10 cellular contexts compared by ENCODE assay signal in the genomic region with DNA sequence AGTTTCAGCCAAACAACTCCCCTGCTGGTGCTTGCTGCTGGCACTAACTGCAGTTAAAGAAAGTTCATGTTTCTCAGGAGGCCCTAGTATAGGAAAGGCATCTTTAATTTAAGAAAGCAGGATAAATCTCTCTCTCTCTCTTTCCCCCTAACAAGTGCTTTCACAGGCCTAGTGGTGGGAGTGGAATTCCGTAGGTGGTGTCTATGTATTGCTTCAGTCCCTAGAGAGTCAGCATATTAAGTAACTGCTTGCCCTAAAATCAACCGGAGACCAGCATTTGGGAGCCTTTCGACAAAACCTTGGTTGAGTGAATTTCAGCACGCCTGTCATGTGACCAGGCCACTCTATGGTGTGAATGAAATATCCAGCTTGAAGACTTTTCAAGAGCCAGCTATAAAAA.
A peak's percentile ranks its signal among the peaks of the same experiment; 100 is the strongest.
DNase-seq lines count a peak whose midpoint lies in the region; ATAC-seq and TF ChIP-seq lines count a peak whose summit lies in the region.
"Had no signal": no experiment of that assay in that cellular context is flagged by ENCODE, and none has a peak within 500 bp of the region (broad histone marks: within the 10 kb centered on the region; RNA-seq: fewer than 3 reads in every experiment).

No MANE protein-coding gene starts in this region.

- H3K4me3 ChIP-seq in BLaER1 (no peak overlapping the region), OCI-LY7 (ENCODE audit: low read depth, low read length, poor library complexity, severe bottlenecking) (no peak overlapping the region)

- TF ChIP-seq CTCF in OCI-LY7 (conservative IDR thresholded peaks at IDR 0.05; ENCODE audit: low read length), result no peak

- POLR2A ChIA-PET in OCI-LY7 (lab: Charles Lee), result interaction anchor here (0.7 to 0.9 kb wide), 2 partner anchors 10 to 153 kb away, joined by 3 read pairs; no protein-coding TSS in a partner anchor

- intact Hi-C loops in Right ventricle myocardium superior (cut with DNase I), result no loop called here
- intact Hi-C loops in posterior vena cava (cut with DNase I), result no loop called here
- intact Hi-C loops in OCI-LY7 (cut with micrococcal nuclease; ENCODE audit: unreplicated experiment), result no loop called here

- H3K79me2 ChIP-seq in OCI-LY7 (ENCODE audit: insufficient read depth, low read depth, low read length), result no peaks in the 10 kb centered on the region

- H3K27ac ChIP-seq in BLaER1 (no peak overlapping the region), OCI-LY7 (ENCODE audit: low read depth, low read length, poor library complexity, severe bottlenecking) (no peak overlapping the region)

- H3K9me3 ChIP-seq in BLaER1, result no peaks in the 10 kb centered on the region
- H3K9me3 ChIP-seq in OCI-LY7 (ENCODE audit: low read length), result no peaks in the 10 kb centered on the region

- no peaks in the 10 kb centered on the region for H3K36me3 ChIP-seq in BLaER1
- H3K36me3 ChIP-seq in OCI-LY7 (ENCODE audit: insufficient read depth, low read length), result no peaks in the 10 kb centered on the region

- ATAC-seq in Right ventricle myocardium superior (ENCODE audit: poor library complexity), result peak; percentile 39
- no peak for ATAC-seq in GM19395 (IDR thresholded peaks at IDR 0.05; ENCODE audit: unreplicated experiment)
- no peak for ATAC-seq in HG03354 (IDR thresholded peaks at IDR 0.05; ENCODE audit: poor library complexity, severe bottlenecking, unreplicated experiment)

- in situ Hi-C loops in SK-MEL-5 (cut with HindIII; ENCODE audit: low pct_unique_long_range_greater_than_20kb, low sequenced_read_pairs), result no loop called here

- DNase-seq in SK-MEL-5 (ENCODE audit: low read depth, low spot score) (peak; percentile 16), Right ventricle myocardium superior (no peak), posterior vena cava (ENCODE audit: low spot score) (peak; percentile 60), OCI-LY7 (ENCODE audit: low spot score) (no peak)
- DNase-seq in activated CD4-positive, CD25-positive, alpha-beta regulatory T cell (lab: John Stamatoyannopoulos, UW), result no peak
- DNase-seq: activated naive CD4-positive, alpha-beta T cell; foreskin melanocyte had no signal

- H4K20me1 ChIP-seq in BLaER1 (no peaks in the 10 kb centered on the region), OCI-LY7 (ENCODE audit: insufficient read depth, low read length) (no peaks in the 10 kb centered on the region)

- H3K9ac ChIP-seq in BLaER1, result no peak overlapping the region; the same call in 1 of the 2 replicates

- CTCF ChIA-PET in OCI-LY7 (lab: Charles Lee; ENCODE audit: unreplicated experiment), result no interaction called here

- H3K4me1 ChIP-seq in BLaER1 (peaks cover 46% of the 10 kb centered on the region), OCI-LY7 (ENCODE audit: insufficient read depth, low read length, poor library complexity, severe bottlenecking) (no peaks in the 10 kb centered on the region)

- peak overlapping the region; percentile 75 for H3K4me2 ChIP-seq in BLaER1
- no peak overlapping the region for H3K4me2 ChIP-seq in OCI-LY7 (ENCODE audit: low read length)

- no peaks in the 10 kb centered on the region for H3K9me2 ChIP-seq in OCI-LY7 (ENCODE audit: insufficient read depth, low read length)

- no peaks in the 10 kb centered on the region for H3K27me3 ChIP-seq in BLaER1

- no peak overlapping the region for H2AFZ ChIP-seq in OCI-LY7 (ENCODE audit: low read length)

- BruUV-seq in OCI-LY7 (replicated peaks; lab: Mats Ljungman, UMichigan), result no TSS peak

Comparison
In these comparisons a context has a peak if more than half of its experiments do, and no peak if none do; other contexts are left out.
1. DNase-seq: peak in SK-MEL-5 (single experiment) and posterior vena cava (single experiment); none in Right ventricle myocardium superior (single experiment), OCI-LY7 (single experiment) and activated CD4-positive, CD25-positive, alpha-beta regulatory T cell (0 of 4).